In genomic region chr3:151315846-151316245, GRCh38 we compare ENCODE assay signal across 21 cellular contexts. TPM values are rescaled to one million over a fixed set of nuclear protein-coding genes. Genes with fewer than 3 reads are reported as not detected.
A peak's percentile ranks its signal among the peaks of the same experiment; 100 is the strongest.
DNase-seq lines count a peak whose midpoint lies in the region; ATAC-seq, FAIRE-seq and TF ChIP-seq lines count a peak whose summit lies in the region.
"Had no signal": no experiment of that assay in that cellular context is flagged by ENCODE, and none has a peak within 500 bp of the region (broad histone marks: within the 10 kb centered on the region; RNA-seq: fewer than 3 reads in every experiment).

No MANE protein-coding gene starts in this region.

- H3K9ac ChIP-seq in HUES48 (ENCODE audit: low read depth, low read length) (no peak overlapping the region), astrocyte (ENCODE audit: low read length) (no peak overlapping the region), mucosa of stomach (ENCODE audit: low read length) (peak overlapping the region; percentile 36)
- H3K9ac ChIP-seq: BLaER1 treated with 17β-estradiol and CSF1 and Interleukin-3, amounts not matched to agents 10 nM and 100 nM had no signal

- no peaks in the 10 kb centered on the region for H3K36me3 ChIP-seq in HUES48 (ENCODE audit: control insufficient read depth, insufficient read depth, low read length)
- no peaks in the 10 kb centered on the region for H3K36me3 ChIP-seq in astrocyte (ENCODE audit: insufficient read depth, low read length)
- H3K36me3 ChIP-seq in mucosa of stomach (ENCODE audit: control insufficient read depth, insufficient read depth, low read length), result no peaks in the 10 kb centered on the region
- no peaks in the 10 kb centered on the region for H3K36me3 ChIP-seq in CD8-positive, alpha-beta memory T cell (ENCODE audit: insufficient read depth, low read length)
- H3K36me3 ChIP-seq: BLaER1 treated with 17β-estradiol and CSF1 and Interleukin-3, amounts not matched to agents 10 nM and 100 nM; neutrophil; thyroid gland had no signal

- no peaks in the 10 kb centered on the region for H3K9me3 ChIP-seq in HUES48 (ENCODE audit: control insufficient read depth, insufficient read depth, low read length)
- H3K9me3 ChIP-seq in astrocyte (ENCODE audit: insufficient read depth, low read depth, low read length), result no peaks in the 10 kb centered on the region
- no peaks in the 10 kb centered on the region for H3K9me3 ChIP-seq in mucosa of stomach (ENCODE audit: control insufficient read depth, low read length)
- no peaks in the 10 kb centered on the region for H3K9me3 ChIP-seq in CD8-positive, alpha-beta memory T cell (ENCODE audit: low read length)
- H3K9me3 ChIP-seq: A549; BLaER1 treated with 17β-estradiol and CSF1 and Interleukin-3, amounts not matched to agents 10 nM and 100 nM; neutrophil; thyroid gland had no signal

- TF ChIP-seq CTCF in astrocyte (IDR thresholded peaks at IDR 0.05; ENCODE audit: insufficient read depth, low read depth, low read length), result no peak

- H3K27me3 ChIP-seq in HUES48 (ENCODE audit: control insufficient read depth, insufficient read depth, low read length), result no peaks in the 10 kb centered on the region
- H3K27me3 ChIP-seq in astrocyte (ENCODE audit: insufficient read depth, low read length), result no peaks in the 10 kb centered on the region
- no peaks in the 10 kb centered on the region for H3K27me3 ChIP-seq in mucosa of stomach (ENCODE audit: control insufficient read depth, insufficient read depth, low read length)
- no peaks in the 10 kb centered on the region for H3K27me3 ChIP-seq in CD8-positive, alpha-beta memory T cell (ENCODE audit: insufficient read depth, low read length, poor library complexity, severe bottlenecking)
- H3K27me3 ChIP-seq: BLaER1 treated with 17β-estradiol and CSF1 and Interleukin-3, amounts not matched to agents 10 nM and 100 nM; neutrophil; thyroid gland had no signal

- FAIRE-seq in astrocyte (lab: Jason Lieb, UNC), result no peak
- FAIRE-seq: A549, G401.6 had no signal

- DNase-seq in T-helper 2 cell treated with Interferon-gamma antibody and Interleukin-4, amounts not matched to agents 5 μg/mL and 100 μg/mL, for 36 hours (ENCODE audit: low spot score), result no peak
- no peak for DNase-seq in T-helper 2 cell
- DNase-seq in astrocyte (ENCODE audit: low read depth), result no peak
- no peak for DNase-seq in stimulated activated CD4-positive, alpha-beta T cell treated with anti-CD3 and anti-CD28 coated beads, Interleukin-2, amount 100 ng/mL, for 24 hours
- DNase-seq in CD8-positive, alpha-beta memory T cell, result no peak
- DNase-seq: activated effector memory CD4-positive, alpha-beta T cell treated with anti-CD3 and anti-CD28 coated beads, Interleukin-2, amount 50 U/mL, for 16 hours; anterior cingulate cortex; DMS 273 treated with DMSO at 0.1 percent for 48 hours; Kasumi-1; left colon; NCI-H1105 treated with DMSO at 0.1 percent for 48 hours; NCI-H2227 treated with DMSO at 0.1 percent for 48 hours; thyroid gland had no signal

- H3K4me1 Mint-ChIP-seq in T-helper 2 cell treated with Interferon-gamma antibody and Interleukin-4, amounts not matched to agents 5 μg/mL and 100 μg/mL, for 36 hours (ENCODE audit: low read depth), result peaks cover 33% of the 10 kb centered on the region
- H3K4me1 Mint-ChIP-seq in astrocyte (ENCODE audit: low read depth, unreplicated experiment), result peaks cover 23% of the 10 kb centered on the region
- H3K4me1 Mint-ChIP-seq in CD8-positive, alpha-beta memory T cell, result peaks cover 0 to 5% (median 0%) of the 10 kb centered on the region in 3 donors

- H3K79me2 ChIP-seq in astrocyte (ENCODE audit: insufficient read depth, low read length), result no peaks in the 10 kb centered on the region

- H3K27me3 Mint-ChIP-seq in T-helper 2 cell treated with Interferon-gamma antibody and Interleukin-4, amounts not matched to agents 5 μg/mL and 100 μg/mL, for 36 hours (ENCODE audit: low read depth), result no peaks in the 10 kb centered on the region
- no peaks in the 10 kb centered on the region for H3K27me3 Mint-ChIP-seq in astrocyte (ENCODE audit: low read depth, unreplicated experiment)
- peaks cover 3 to 10% of the 10 kb centered on the region in 2 donors for H3K27me3 Mint-ChIP-seq in CD8-positive, alpha-beta memory T cell

- no peak for ATAC-seq in GM21423 (IDR thresholded peaks at IDR 0.05; ENCODE audit: unreplicated experiment)
- ATAC-seq: left colon had no signal

- H3K27ac ChIP-seq in HUES48 (ENCODE audit: low read depth, low read length) (peak overlapping the region; percentile 77), astrocyte (ENCODE audit: low read depth, low read length) (no peak overlapping the region)
- no peak overlapping the region for H3K27ac ChIP-seq in CD8-positive, alpha-beta memory T cell (ENCODE audit: low read depth, low read length)
- H3K27ac ChIP-seq: BLaER1 treated with 17β-estradiol and CSF1 and Interleukin-3, amounts not matched to agents 10 nM and 100 nM; neutrophil; thyroid gland had no signal

- H3K4me1 ChIP-seq in HUES48 (ENCODE audit: control insufficient read depth, insufficient read depth, low read length) (peaks cover 46% of the 10 kb centered on the region), astrocyte (ENCODE audit: insufficient read depth, low read length) (peaks cover 3% of the 10 kb centered on the region), mucosa of stomach (ENCODE audit: control insufficient read depth, insufficient read depth, low read length) (no peaks in the 10 kb centered on the region)
- H3K4me1 ChIP-seq in CD8-positive, alpha-beta memory T cell (ENCODE audit: insufficient read depth, low read length), result no peaks in the 10 kb centered on the region
- H3K4me1 ChIP-seq: thyroid gland had no signal

- POLR2A ChIA-PET in CD8-positive, alpha-beta memory T cell (lab: Charles Lee), result no interaction called here

- H3K36me3 Mint-ChIP-seq in T-helper 2 cell treated with Interferon-gamma antibody and Interleukin-4, amounts not matched to agents 5 μg/mL and 100 μg/mL, for 36 hours (ENCODE audit: low read depth), result no peaks in the 10 kb centered on the region
- peaks cover 6% of the 10 kb centered on the region for H3K36me3 Mint-ChIP-seq in astrocyte (ENCODE audit: low read depth, unreplicated experiment)
- no peaks in the 10 kb centered on the region for H3K36me3 Mint-ChIP-seq in CD8-positive, alpha-beta memory T cell

- no peak overlapping the region for H3K4me2 ChIP-seq in astrocyte (ENCODE audit: low read length)
- H3K4me2 ChIP-seq: BLaER1 treated with 17β-estradiol and CSF1 and Interleukin-3, amounts not matched to agents 10 nM and 100 nM had no signal

- no peaks in the 10 kb centered on the region for H3K9me3 Mint-ChIP-seq in T-helper 2 cell treated with Interferon-gamma antibody and Interleukin-4, amounts not matched to agents 5 μg/mL and 100 μg/mL, for 36 hours
- H3K9me3 Mint-ChIP-seq in astrocyte (ENCODE audit: unreplicated experiment), result no peaks in the 10 kb centered on the region
- H3K9me3 Mint-ChIP-seq in CD8-positive, alpha-beta memory T cell, result no peaks in the 10 kb centered on the region

- CTCF ChIA-PET in CD8-positive, alpha-beta memory T cell (lab: Charles Lee), result no interaction called here

- H3K27ac Mint-ChIP-seq in T-helper 2 cell treated with Interferon-gamma antibody and Interleukin-4, amounts not matched to agents 5 μg/mL and 100 μg/mL, for 36 hours, result no peak overlapping the region
- peak overlapping the region; percentile 83 for H3K27ac Mint-ChIP-seq in astrocyte (ENCODE audit: unreplicated experiment)
- H3K27ac Mint-ChIP-seq in CD8-positive, alpha-beta memory T cell, result no peak overlapping the region

- H3K4me3 ChIP-seq in HUES48 (ENCODE audit: low read depth, low read length), result no peak overlapping the region
- no peak overlapping the region for H3K4me3 ChIP-seq in astrocyte (ENCODE audit: insufficient read depth, low read depth, low read length)
- H3K4me3 ChIP-seq in mucosa of stomach (ENCODE audit: low read length), result no peak overlapping the region
- no peak overlapping the region for H3K4me3 ChIP-seq in CD8-positive, alpha-beta memory T cell (ENCODE audit: low read length)
- H3K4me3 ChIP-seq: A549; BLaER1 treated with 17β-estradiol and CSF1 and Interleukin-3, amounts not matched to agents 10 nM and 100 nM; thyroid gland had no signal

- peak overlapping the region; percentile 7 for H3K4me3 Mint-ChIP-seq in T-helper 2 cell treated with Interferon-gamma antibody and Interleukin-4, amounts not matched to agents 5 μg/mL and 100 μg/mL, for 36 hours
- H3K4me3 Mint-ChIP-seq in astrocyte (ENCODE audit: unreplicated experiment), result peak overlapping the region; percentile 76
- no peak overlapping the region for H3K4me3 Mint-ChIP-seq in CD8-positive, alpha-beta memory T cell

- H4K20me1 ChIP-seq in astrocyte (ENCODE audit: insufficient read depth, low read length), result no peaks in the 10 kb centered on the region
- H4K20me1 ChIP-seq: BLaER1 treated with 17β-estradiol and CSF1 and Interleukin-3, amounts not matched to agents 10 nM and 100 nM had no signal

- H2AFZ ChIP-seq in astrocyte (ENCODE audit: low read depth, low read length), result no peak overlapping the region

RNA-seq across cellular contexts. Expression of gene GPR87, which starts 0.8 kb away (rescaled TPM):
- total RNA-seq in astrocyte, result 12.1 and 15.5 TPM in 2 replicates
- 1 to 10 TPM in 1 of 2 experiments, under 1 TPM in 1; 0.61 to 1.2 TPM for total RNA-seq in CD8-positive, alpha-beta memory T cell
- not detected for polyA plus RNA-seq in CD8-positive, alpha-beta memory T cell
- total RNA-seq: left colon, mononuclear cell, thyroid gland had no signal

RNA-seq across cellular contexts. Expression of gene P2RY13, which starts 13.5 kb away (rescaled TPM):
- total RNA-seq in astrocyte, result not detected in 2 replicates
- not detected for total RNA-seq in CD8-positive, alpha-beta memory T cell
- polyA plus RNA-seq in CD8-positive, alpha-beta memory T cell, result not detected
- polyA plus RNA-seq: A549 had no signal

RNA-seq across cellular contexts. Expression of gene P2RY14, which starts 37.5 kb away (rescaled TPM):
- 0.11 TPM in 1 of 2 replicates, not detected in the other for total RNA-seq in astrocyte
- total RNA-seq in CD8-positive, alpha-beta memory T cell, result 1 to 10 TPM in 1 of 2 experiments, under 1 TPM in 1; 0.84 to 1.3 TPM
- 4.3 TPM for polyA plus RNA-seq in CD8-positive, alpha-beta memory T cell
- polyA plus RNA-seq: A549 had no signal

Comparison
In these comparisons a context has a peak if more than half of its experiments do, and no peak if none do; other contexts are left out.
1. H3K4me3 Mint-ChIP-seq: peak in T-helper 2 cell treated with Interferon-gamma antibody and Interleukin-4, amounts not matched to agents 5 μg/mL and 100 μg/mL, for 36 hours (single experiment) and astrocyte (single experiment); none in CD8-positive, alpha-beta memory T cell (0 of 7).